20 cellular contexts compared by ENCODE assay signal in the genomic region with DNA sequence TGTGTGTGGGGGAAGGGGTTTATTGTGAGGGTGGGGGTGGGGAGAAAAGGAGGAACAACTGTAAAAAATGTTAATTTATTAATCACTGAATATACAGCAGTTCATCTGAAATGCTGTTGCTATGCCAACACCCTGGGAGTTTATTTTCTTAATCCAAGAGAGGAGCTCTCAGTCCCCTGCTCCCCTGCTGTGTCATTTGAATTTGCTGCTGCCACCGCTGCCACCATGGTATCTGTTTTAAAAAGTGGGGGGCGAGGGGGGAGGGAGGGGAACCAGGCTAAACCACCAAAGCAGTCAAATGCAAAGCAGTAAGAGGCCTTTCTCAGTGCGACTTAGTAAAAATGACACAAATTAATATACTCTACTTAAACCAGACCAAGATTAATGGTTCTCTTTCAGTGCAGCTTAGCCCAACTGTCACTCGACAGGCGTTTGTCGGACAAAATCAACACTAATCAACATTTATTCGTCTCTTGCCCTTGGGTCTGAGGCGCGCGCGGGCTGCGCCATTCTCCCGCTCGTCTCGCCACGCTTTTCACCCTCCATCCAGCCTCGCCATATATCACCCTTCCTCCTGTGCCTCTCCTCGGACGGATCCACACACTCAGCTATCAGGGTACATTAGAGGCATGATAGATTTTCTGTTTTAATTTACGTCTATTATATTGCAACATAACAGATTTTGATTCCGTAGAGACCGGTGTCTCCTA.
DNase-seq lines count a peak whose midpoint lies in the region; ATAC-seq and TF ChIP-seq lines count a peak whose summit lies in the region.
"Had no signal": no experiment of that assay in that cellular context is flagged by ENCODE, and none has a peak within 500 bp of the region (broad histone marks: within the 10 kb centered on the region; RNA-seq: fewer than 3 reads in every experiment).

No MANE protein-coding gene starts in this region.

- peaks cover 33% of the 10 kb centered on the region for H3K4me1 ChIP-seq in mesendoderm (ENCODE audit: control insufficient read depth, low read depth, low read length)
- H3K4me1 ChIP-seq in CD4-positive, alpha-beta memory T cell (ENCODE audit: insufficient read depth, low read length): no peaks in the 10 kb centered on the region
- H3K4me1 ChIP-seq: breast epithelium had no signal

- H3K9me3 ChIP-seq in CD4-positive, alpha-beta memory T cell (ENCODE audit: control insufficient read depth in 1 of 2, low read length in 2 of 2): no peaks in the 10 kb centered on the region
- H3K9me3 ChIP-seq: breast epithelium, SJSA1, tibial nerve had no signal

- TF ChIP-seq CTCF in brain (conservative IDR thresholded peaks at IDR 0.05): no peak

- H3K4ac ChIP-seq in mesendoderm (ENCODE audit: low read depth, low read length): no peak overlapping the region

- no peak overlapping the region for H4K8ac ChIP-seq in mesendoderm (ENCODE audit: low read depth, low read length)

- no peak overlapping the region for H2BK15ac ChIP-seq in mesendoderm (replicated peaks; ENCODE audit: low read depth)

- no peak overlapping the region for H3K18ac ChIP-seq in mesendoderm (ENCODE audit: low read length)

- no peak overlapping the region for H2AK5ac ChIP-seq in mesendoderm (ENCODE audit: low read length)

- POLR2A ChIA-PET in CD4-positive, alpha-beta memory T cell (lab: Charles Lee; ENCODE audit: partially characterized antibody): no interaction called here

- H3K23ac ChIP-seq in mesendoderm (ENCODE audit: low read length): no peak overlapping the region

- no peak overlapping the region for H2BK5ac ChIP-seq in mesendoderm (ENCODE audit: low read length)

- H3K9ac ChIP-seq in mesendoderm (ENCODE audit: low read length): no peak overlapping the region

- peaks cover 21% of the 10 kb centered on the region for H3K79me2 ChIP-seq in mesendoderm (ENCODE audit: control insufficient read depth, insufficient read depth, low read length)

- H3K27me3 ChIP-seq in mesendoderm (ENCODE audit: insufficient read depth, low read length, poor library complexity): no peaks in the 10 kb centered on the region
- H3K27me3 ChIP-seq in CD4-positive, alpha-beta memory T cell (ENCODE audit: insufficient read depth, low read length): no peaks in the 10 kb centered on the region
- H3K27me3 ChIP-seq: breast epithelium, SJSA1, tibial nerve had no signal

- H3K56ac ChIP-seq in mesendoderm (ENCODE audit: low read length): peak overlapping the region; percentile 19

- no peak overlapping the region for H4K5ac ChIP-seq in mesendoderm (ENCODE audit: low read length)

- no CpG with 5 or more reads among the region's 22 CpGs for WGBS in mesendoderm (ENCODE audit: extremely low coverage, insufficient coverage, low lambda C conversion rate)

- H3K4me2 ChIP-seq in mesendoderm (ENCODE audit: low read length): no peak overlapping the region

- peaks cover 3% of the 10 kb centered on the region for H3K27me3 Mint-ChIP-seq in brain
- no peaks in the 10 kb centered on the region for H3K27me3 Mint-ChIP-seq in CD4-positive, alpha-beta memory T cell
- H3K27me3 Mint-ChIP-seq: activated CD4-positive, alpha-beta T cell treated with anti-CD3 and anti-CD28 coated beads, Interleukin-2, amount 10 ng/mL, durations not matched to agents 24 days and 14 days; CD4-positive, alpha-beta T cell had no signal

- DNase-seq in NCI-H2107 treated with DMSO at 0.1 percent for 48 hours (lab: John Stamatoyannopoulos, UW; ENCODE audit: unreplicated experiment): peak; percentile 26
- no peak for DNase-seq in NCI-H2107 (lab: John Stamatoyannopoulos, UW)
- DNase-seq in mesendoderm: peak; percentile 66
- no peak for DNase-seq in substantia nigra (lab: John Stamatoyannopoulos, UW)
- no peak for DNase-seq in HuH-7.5 (ENCODE audit: low spot score)
- no peak for DNase-seq in CD4-positive, alpha-beta memory T cell
- DNase-seq: activated CD4-positive, alpha-beta T cell treated with anti-CD3 and anti-CD28 coated beads, Interleukin-2, amount 10 ng/mL, durations not matched to agents 24 days and 14 days; activated naive CD4-positive, alpha-beta T cell treated with Interleukin-2 at 50 U/mL for 16 hours; CD4-positive, alpha-beta T cell; NCI-H2081 treated with DMSO at 0.1 percent for 48 hours; stimulated activated CD4-positive, alpha-beta T cell treated with anti-CD3 and anti-CD28 coated beads, Interleukin-4, amount 100 ng/mL, for 1 hour; stimulated activated CD8-positive, alpha-beta memory T cell treated with anti-CD3 and anti-CD28 coated beads, Interleukin-4, amount 100 ng/mL, for 48 hours; T-helper 9 cell had no signal

- intact Hi-C loops in CD4-positive, alpha-beta memory T cell (cut with micrococcal nuclease): no loop called here

- no peak overlapping the region for H3K4me3 ChIP-seq in mesendoderm (ENCODE audit: low read length)
- no peak overlapping the region for H3K4me3 ChIP-seq in CD4-positive, alpha-beta memory T cell (ENCODE audit: low read length in 2 of 2)
- H3K4me3 ChIP-seq: breast epithelium, lung, SJSA1, tibial nerve had no signal

- no peak overlapping the region for H2BK120ac ChIP-seq in mesendoderm (ENCODE audit: low read depth, low read length)

- H3K9me3 Mint-ChIP-seq in brain: peaks cover 0 to 2% (median 0%) of the 10 kb centered on the region in 5 experiments
- H3K9me3 Mint-ChIP-seq in CD4-positive, alpha-beta memory T cell: peaks cover 0 to 3% (median 0%) of the 10 kb centered on the region in 8 donors
- H3K9me3 Mint-ChIP-seq: activated CD4-positive, alpha-beta T cell treated with anti-CD3 and anti-CD28 coated beads, Interleukin-2, amount 10 ng/mL, durations not matched to agents 24 days and 14 days; CD4-positive, alpha-beta T cell had no signal

- peaks cover 26% of the 10 kb centered on the region for H3K79me1 ChIP-seq in mesendoderm (ENCODE audit: low read length)

- no peak for ATAC-seq in HG02840 (IDR thresholded peaks at IDR 0.05; ENCODE audit: low FRiP score, unreplicated experiment)
- ATAC-seq: sciatic nerve had no signal

- peak overlapping the region; percentile 58 to 86 (median 82) for H3K4me3 Mint-ChIP-seq in brain
- no peak overlapping the region for H3K4me3 Mint-ChIP-seq in CD4-positive, alpha-beta memory T cell
- H3K4me3 Mint-ChIP-seq: activated CD4-positive, alpha-beta T cell treated with anti-CD3 and anti-CD28 coated beads, Interleukin-2, amount 10 ng/mL, durations not matched to agents 24 days and 14 days; CD4-positive, alpha-beta T cell had no signal

- H3K27ac ChIP-seq in mesendoderm (ENCODE audit: low read depth, low read length) (no peak overlapping the region), substantia nigra (ENCODE audit: low read depth, low read length, poor library complexity, severe bottlenecking) (peak overlapping the region; percentile 18)
- no peak overlapping the region for H3K27ac ChIP-seq in CD4-positive, alpha-beta memory T cell (ENCODE audit: low read depth, low read length)
- H3K27ac ChIP-seq: SJSA1 had no signal

- no peaks in the 10 kb centered on the region for H3K36me3 ChIP-seq in mesendoderm (ENCODE audit: control insufficient read depth, insufficient read depth, low read length)
- H3K36me3 ChIP-seq in CD4-positive, alpha-beta memory T cell (ENCODE audit: insufficient read depth, low read length): no peaks in the 10 kb centered on the region
- H3K36me3 ChIP-seq: breast epithelium, SJSA1 had no signal

- H3K27ac Mint-ChIP-seq in brain: peak overlapping the region; percentile 90 to 99 (median 97)
- H3K27ac Mint-ChIP-seq in CD4-positive, alpha-beta memory T cell: no peak overlapping the region
- H3K27ac Mint-ChIP-seq: activated CD4-positive, alpha-beta T cell treated with anti-CD3 and anti-CD28 coated beads, Interleukin-2, amount 10 ng/mL, durations not matched to agents 24 days and 14 days; CD4-positive, alpha-beta T cell had no signal

- peaks cover 12% of the 10 kb centered on the region for H3K36me3 Mint-ChIP-seq in brain
- H3K36me3 Mint-ChIP-seq in CD4-positive, alpha-beta memory T cell: no peaks in the 10 kb centered on the region

- CTCF ChIA-PET in CD4-positive, alpha-beta memory T cell (lab: Charles Lee; ENCODE audit: partially characterized antibody): no interaction called here

- H3K4me1 Mint-ChIP-seq in brain: peaks cover 98% of the 10 kb centered on the region
- no peaks in the 10 kb centered on the region for H3K4me1 Mint-ChIP-seq in CD4-positive, alpha-beta memory T cell
- H3K4me1 Mint-ChIP-seq: activated CD4-positive, alpha-beta T cell treated with anti-CD3 and anti-CD28 coated beads, Interleukin-2, amount 10 ng/mL, durations not matched to agents 24 days and 14 days had no signal

Comparison
In these comparisons a context has a peak if more than half of its experiments do, and no peak if none do; other contexts are left out.
1. DNase-seq: peak in NCI-H2107 treated with DMSO at 0.1 percent for 48 hours (single experiment) and mesendoderm (single experiment); none in NCI-H2107 (single experiment), substantia nigra (0 of 49), HuH-7.5 (single experiment) and CD4-positive, alpha-beta memory T cell (0 of 5).
2. H3K27ac Mint-ChIP-seq: peak in brain (5 of 5); none in CD4-positive, alpha-beta memory T cell (0 of 7).
3. H3K4me3 Mint-ChIP-seq: peak in brain (5 of 5); none in CD4-positive, alpha-beta memory T cell (0 of 8).